ENCODE assay signal across 24 cellular contexts in genomic region chr19:10285393-10285792, GRCh38. TPM values are rescaled to one million over a fixed set of nuclear protein-coding genes. Genes with fewer than 3 reads are reported as not detected.
DNase-seq lines count a peak whose midpoint lies in the region; ATAC-seq and TF ChIP-seq lines count a peak whose summit lies in the region.
"Had no signal": no experiment of that assay in that cellular context is flagged by ENCODE, and none has a peak within 500 bp of the region (broad histone marks: within the 10 kb centered on the region; RNA-seq: fewer than 3 reads in every experiment).

No MANE protein-coding gene starts in this region.

- BruUV-seq in Caco-2 (replicated peaks; lab: Mats Ljungman, UMichigan) (TSS peak; percentile 6), PC-3 (replicated peaks; lab: Mats Ljungman, UMichigan) (TSS peak; percentile 31)

- CTCF ChIA-PET in Caco-2 (lab: Charles Lee) = interaction anchor here (0.6 kb wide), 1 partner anchor 12 kb away, joined by 4 read pairs; no protein-coding TSS in a partner anchor
- CTCF ChIA-PET in PC-3 (lab: Charles Lee) = no interaction called here

- no peak overlapping the region for H2BK120ac ChIP-seq in mesenchymal stem cell (ENCODE audit: low read depth, low read length)

- intact Hi-C loops in Caco-2 (cut with micrococcal nuclease; ENCODE audit: unreplicated experiment) = loop anchor here (5.0 kb wide), 1 partner anchor 47 kb away; the partner anchor contains the start of gene RAVER1
- intact Hi-C loops in PC-3 (cut with micrococcal nuclease) = no loop called here

- no peak overlapping the region for H3K4ac ChIP-seq in mesenchymal stem cell (ENCODE audit: low read depth in 1 of 2, low read length in 2 of 2)

- H3K36me3 ChIP-seq in Caco-2 (ENCODE audit: control insufficient read depth, insufficient read depth, low read length) = peaks cover 3% of the 10 kb centered on the region; the same call in 1 of the 2 replicates
- 0 out of 2 replicates have a peak, but pooled peaks cover 3% of the 10 kb centered on the region for H3K36me3 ChIP-seq in PC-3 (ENCODE audit: low read depth, low read length)
- H3K36me3 ChIP-seq in mesenchymal stem cell (ENCODE audit: control insufficient read depth in 1 of 2, insufficient read depth in 2 of 2, low read depth in 1 of 2, low read length in 2 of 2) = peaks cover 22 to 34% of the 10 kb centered on the region in 2 experiments
- H3K36me3 ChIP-seq: MG63 had no signal

- no peak overlapping the region for H2BK15ac ChIP-seq in mesenchymal stem cell (ENCODE audit: low read depth, poor library complexity, severe bottlenecking)

- no peak overlapping the region for H3K23ac ChIP-seq in mesenchymal stem cell (ENCODE audit: low read length in 2 of 2)

- peaks cover 14% of the 10 kb centered on the region for H3K36me3 Mint-ChIP-seq in Caco-2 (ENCODE audit: insufficient read depth, unreplicated experiment)

- no peaks in the 10 kb centered on the region for H3K79me2 ChIP-seq in PC-3 (ENCODE audit: low read length)
- H3K79me2 ChIP-seq: hepatocyte had no signal

- H3K14ac ChIP-seq in mesenchymal stem cell (ENCODE audit: low read length in 2 of 2) = no peak overlapping the region

- ATAC-seq in PC-3 (no peak), HG03565 (IDR thresholded peaks at IDR 0.05; ENCODE audit: unreplicated experiment) (no peak), HG02938 (IDR thresholded peaks at IDR 0.05; ENCODE audit: unreplicated experiment) (no peak)
- ATAC-seq: activated CD8-positive, alpha-beta memory T cell treated with anti-CD3 and anti-CD28 coated beads, Interleukin-2, amount 10 ng/mL, durations not matched to agents 7 days and 5 days had no signal

- H2AK5ac ChIP-seq in mesenchymal stem cell (ENCODE audit: low read length, severe bottlenecking) = no peak overlapping the region

- H2BK12ac ChIP-seq in mesenchymal stem cell (ENCODE audit: low read length in 2 of 2) = no peak overlapping the region

- peak overlapping the region; percentile 33 for H3K27ac Mint-ChIP-seq in Caco-2 (ENCODE audit: unreplicated experiment)
- H3K27ac Mint-ChIP-seq: activated CD8-positive, alpha-beta memory T cell treated with anti-CD3 and anti-CD28 coated beads, Interleukin-2, amount 10 ng/mL, durations not matched to agents 7 days and 5 days; activated naive CD8-positive, alpha-beta T cell treated with anti-CD3 and anti-CD28 coated beads for 36 hours; stimulated activated naive CD8-positive, alpha-beta T cell treated with anti-CD3 and anti-CD28 coated beads, Interleukin-15, Interleukin-2, amounts not matched to agents 100 ng/mL and 50 ng/mL, for 24 hours had no signal

- H3K27me3 Mint-ChIP-seq in Caco-2 (ENCODE audit: insufficient read depth, unreplicated experiment) = peaks cover 3% of the 10 kb centered on the region

- no peaks in the 10 kb centered on the region for H3K9me3 Mint-ChIP-seq in Caco-2 (ENCODE audit: unreplicated experiment)
- H3K9me3 Mint-ChIP-seq: activated naive CD8-positive, alpha-beta T cell treated with anti-CD3 and anti-CD28 coated beads for 36 hours; CD4-positive, alpha-beta memory T cell; stimulated activated naive CD8-positive, alpha-beta T cell treated with anti-CD3 and anti-CD28 coated beads, Interleukin-15, Interleukin-2, amounts not matched to agents 100 ng/mL and 50 ng/mL, for 24 hours had no signal

- H3K9me3 ChIP-seq in Caco-2 = no peaks in the 10 kb centered on the region
- H3K9me3 ChIP-seq in PC-3 (ENCODE audit: low read length) = no peaks in the 10 kb centered on the region
- H3K9me3 ChIP-seq in mesenchymal stem cell (ENCODE audit: control insufficient read depth, low read length) = peaks cover 4% of the 10 kb centered on the region
- H3K9me3 ChIP-seq: thyroid gland had no signal

- no peaks in the 10 kb centered on the region for H3K27me3 ChIP-seq in Caco-2 (replicated peaks; ENCODE audit: control insufficient read depth, insufficient read depth, low read length)
- H3K27me3 ChIP-seq in PC-3 (ENCODE audit: low read length) = peaks cover 3% of the 10 kb centered on the region; the same call in 1 of the 2 replicates
- H3K27me3 ChIP-seq in mesenchymal stem cell (ENCODE audit: control insufficient read depth in 1 of 2, insufficient read depth in 1 of 2, low read length in 2 of 2) = peaks cover 34 to 45% of the 10 kb centered on the region in 2 experiments

- H2BK5ac ChIP-seq in mesenchymal stem cell (ENCODE audit: low read depth, low read length, poor library complexity, severe bottlenecking) = no peak overlapping the region

- H3K4me3 ChIP-seq in Caco-2 (ENCODE audit: low read depth, low read length) = no peak overlapping the region
- no peak overlapping the region for H3K4me3 ChIP-seq in PC-3 (ENCODE audit: low read length)
- no peak overlapping the region for H3K4me3 ChIP-seq in mesenchymal stem cell (ENCODE audit: insufficient read depth in 1 of 2, low read depth in 1 of 2, low read length in 2 of 2)
- H3K4me3 ChIP-seq: hepatocyte, MG63, thyroid gland had no signal

- H3F3A ChIP-seq in PC-3 (ENCODE audit: low read length, unreplicated experiment) = no peaks in the 10 kb centered on the region

- H3K9ac ChIP-seq in PC-3 (ENCODE audit: low read length) (no peak overlapping the region), mesenchymal stem cell (ENCODE audit: low read length) (no peak overlapping the region)

- H4K91ac ChIP-seq in mesenchymal stem cell (ENCODE audit: low read length) = no peak overlapping the region

- POLR2A ChIA-PET in Caco-2 (lab: Charles Lee) = no interaction called here
- POLR2A ChIA-PET in PC-3 (lab: Charles Lee; ENCODE audit: unreplicated experiment) = no interaction called here

- no peak overlapping the region for H3K4me2 ChIP-seq in PC-3 (ENCODE audit: low read length)
- H3K4me2 ChIP-seq in mesenchymal stem cell (ENCODE audit: low read length, poor library complexity, severe bottlenecking) = no peak overlapping the region
- H3K4me2 ChIP-seq: hepatocyte had no signal

- peak overlapping the region; percentile 4 for H4K8ac ChIP-seq in mesenchymal stem cell (ENCODE audit: low read length)

- TF ChIP-seq CTCF in Caco-2 (IDR thresholded peaks at IDR 0.05; ENCODE audit: insufficient read depth in 1 of 2, low read depth in 1 of 2, low read length in 1 of 2, severe bottlenecking in 1 of 2, unreplicated experiment in 1 of 2) (no peak), PC-3 (conservative IDR thresholded peaks at IDR 0.05; ENCODE audit: low read depth, low read length) (no peak)

- 100% methylated on average over 3 of the region's 4 CpGs for WGBS in mesenchymal stem cell

- H3K79me1 ChIP-seq in mesenchymal stem cell (replicated peaks; ENCODE audit: low read length, poor library complexity, severe bottlenecking) = no peaks in the 10 kb centered on the region

- H3K27ac ChIP-seq in PC-3 (ENCODE audit: low read length) (no peak overlapping the region), mesenchymal stem cell (ENCODE audit: low read length, poor library complexity, severe bottlenecking) (no peak overlapping the region)
- H3K27ac ChIP-seq: hepatocyte, thyroid gland had no signal

- H4K20me1 ChIP-seq in PC-3 (ENCODE audit: low read length) = no peaks in the 10 kb centered on the region

- H3K4me1 Mint-ChIP-seq in Caco-2 (ENCODE audit: low read depth, unreplicated experiment) = peaks cover 20% of the 10 kb centered on the region

- DNase-seq in Caco-2 (no peak), GDM1 (lab: John Stamatoyannopoulos, UW) (peak; percentile 51), PC-3 (no peak), mesenchymal stem cell (no peak), NCI-H510A (lab: John Stamatoyannopoulos, UW) (no peak), cortex of kidney (lab: John Stamatoyannopoulos, UW) (no peak)
- DNase-seq: activated CD4-positive, alpha-beta T cell treated with anti-CD3 and anti-CD28 coated beads for 48 hours; activated CD8-positive, alpha-beta memory T cell treated with anti-CD3 and anti-CD28 coated beads, Interleukin-2, amount 10 ng/mL, durations not matched to agents 7 days and 5 days; activated naive CD8-positive, alpha-beta T cell treated with anti-CD3 and anti-CD28 coated beads for 36 hours; CD4-positive, alpha-beta memory T cell; DMS53; foreskin fibroblast; immature natural killer cell; IMR-90; MG63; NCI-H1694 treated with DMSO at 0.1 percent for 48 hours; retina; stimulated activated CD4-positive, alpha-beta T cell treated with anti-CD3 and anti-CD28 coated beads, Interleukin-4, amount 100 ng/mL, for 24 hours; thyroid gland had no signal

- peaks cover 49% of the 10 kb centered on the region for H3K4me1 ChIP-seq in Caco-2
- peaks cover 21% of the 10 kb centered on the region for H3K4me1 ChIP-seq in PC-3 (ENCODE audit: insufficient read depth, low read length)
- H3K4me1 ChIP-seq in mesenchymal stem cell (ENCODE audit: control insufficient read depth, insufficient read depth, low read depth, low read length) = peaks cover 31% of the 10 kb centered on the region

- no peak overlapping the region for H3K4me3 Mint-ChIP-seq in Caco-2 (ENCODE audit: unreplicated experiment)
- H3K4me3 Mint-ChIP-seq: activated CD8-positive, alpha-beta memory T cell treated with anti-CD3 and anti-CD28 coated beads, Interleukin-2, amount 10 ng/mL, durations not matched to agents 7 days and 5 days; activated naive CD8-positive, alpha-beta T cell treated with anti-CD3 and anti-CD28 coated beads for 36 hours; immature natural killer cell; stimulated activated naive CD8-positive, alpha-beta T cell treated with anti-CD3 and anti-CD28 coated beads, Interleukin-15, Interleukin-2, amounts not matched to agents 100 ng/mL and 50 ng/mL, for 24 hours had no signal

- H3K18ac ChIP-seq in mesenchymal stem cell (ENCODE audit: low read depth in 1 of 2, low read length in 2 of 2) = no peak overlapping the region

- H2AFZ ChIP-seq in PC-3 (ENCODE audit: low read length) (no peak overlapping the region), mesenchymal stem cell (ENCODE audit: low read depth, low read length) (no peak overlapping the region)
- H2AFZ ChIP-seq: hepatocyte had no signal

- H3K9me2 ChIP-seq in PC-3 (replicated peaks; ENCODE audit: low read length) = no peaks in the 10 kb centered on the region

RNA-seq across cellular contexts. Expression of gene ICAM4, which starts 1.4 kb away (rescaled TPM):
- total RNA-seq in Caco-2 (2022) (9.0 and 9.4 TPM in 2 replicates), PC-3 (2014; rRNA removed) (not detected in 2 replicates)
- polyA plus RNA-seq in mesenchymal stem cell (2013, experiment 1 of 2) = 1.4 TPM
- 1.0 TPM for polyA plus RNA-seq in mesenchymal stem cell (2013, experiment 2 of 2)
- total RNA-seq: epithelial cell of proximal tubule had no signal

RNA-seq across cellular contexts. Expression of gene ICAM5, which starts 4.4 kb away (rescaled TPM):
- total RNA-seq in Caco-2 (2022) (2.5 and 3.2 TPM in 2 replicates), PC-3 (2014; rRNA removed) (1.8 and 2.0 TPM in 2 replicates)
- 0.73 TPM for polyA plus RNA-seq in mesenchymal stem cell (2013, experiment 1 of 2)
- polyA plus RNA-seq in mesenchymal stem cell (2013, experiment 2 of 2) = 0.86 TPM
- total RNA-seq: epithelial cell of proximal tubule had no signal
- polyA plus RNA-seq: immature natural killer cell had no signal

RNA-seq across cellular contexts. Expression of gene ICAM1, which starts 14.5 kb away (rescaled TPM):
- total RNA-seq in Caco-2 (2022) = 15.7 and 17.9 TPM in 2 replicates
- total RNA-seq in PC-3 (2014; rRNA removed) = 9.4 and 15.3 TPM in 2 replicates
- 73.0 TPM for polyA plus RNA-seq in mesenchymal stem cell (2013, experiment 1 of 2)
- polyA plus RNA-seq in mesenchymal stem cell (2013, experiment 2 of 2) = 70.2 TPM

RNA-seq across cellular contexts. Expression of gene ZGLP1, which starts 24.2 kb away (rescaled TPM):
- total RNA-seq in Caco-2 (2022) (2.5 and 3.8 TPM in 2 replicates), PC-3 (2014; rRNA removed) (1.4 and 1.8 TPM in 2 replicates)
- 1.0 TPM for polyA plus RNA-seq in mesenchymal stem cell (2013, experiment 1 of 2)
- polyA plus RNA-seq in mesenchymal stem cell (2013, experiment 2 of 2) = 1.2 TPM

RNA-seq across cellular contexts. Expression of gene FDX2, which starts 30.4 kb away (rescaled TPM):
- 28.7 and 30.3 TPM in 2 replicates for total RNA-seq in Caco-2 (2022)
- total RNA-seq in PC-3 (2014; rRNA removed) = 79.5 and 98.4 TPM in 2 replicates
- 21.8 TPM for polyA plus RNA-seq in mesenchymal stem cell (2013, experiment 1 of 2)
- polyA plus RNA-seq in mesenchymal stem cell (2013, experiment 2 of 2) = 22.8 TPM
